1 cellular context compared by ENCODE assay signal in the genomic region with DNA sequence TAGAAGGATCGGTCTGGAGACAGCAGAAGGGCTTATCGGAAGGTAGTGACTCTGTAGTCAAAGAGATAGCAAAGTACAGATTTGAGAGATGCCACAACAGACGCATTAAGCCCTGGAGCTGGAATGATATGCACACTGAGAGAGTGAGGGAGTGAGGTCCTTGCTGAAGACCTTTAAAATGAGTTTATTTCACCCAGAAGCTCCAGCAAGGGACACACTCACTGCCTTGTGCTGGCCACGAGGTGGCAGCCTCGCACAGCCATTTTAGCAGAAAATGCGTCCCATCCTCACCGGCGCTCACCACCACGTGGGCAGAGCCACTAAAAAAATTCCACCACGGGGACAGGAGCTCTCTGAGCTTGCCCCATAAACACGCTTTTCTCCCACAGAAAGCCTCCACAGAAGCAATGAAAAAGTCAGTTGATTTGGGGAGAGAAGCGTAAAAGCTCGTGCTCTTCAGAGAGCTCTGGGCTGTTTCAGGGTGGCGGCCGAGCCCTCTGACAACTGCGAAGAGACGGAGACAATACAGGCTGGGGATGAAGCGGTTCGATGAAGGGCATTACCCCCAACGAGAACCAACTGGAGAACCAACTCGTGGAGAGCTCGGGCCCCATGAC.
A peak's percentile ranks its signal among the peaks of the same experiment; 100 is the strongest.
TF ChIP-seq lines count a peak whose summit lies in the region.

No MANE protein-coding gene starts in this region.

TF ChIP-seq in HepG2, 621 proteins besides CTCF, POLR2A, EP300 and RAD21 (continued from another document and continues in another):
- TF ChIP-seq, protein P1, sequence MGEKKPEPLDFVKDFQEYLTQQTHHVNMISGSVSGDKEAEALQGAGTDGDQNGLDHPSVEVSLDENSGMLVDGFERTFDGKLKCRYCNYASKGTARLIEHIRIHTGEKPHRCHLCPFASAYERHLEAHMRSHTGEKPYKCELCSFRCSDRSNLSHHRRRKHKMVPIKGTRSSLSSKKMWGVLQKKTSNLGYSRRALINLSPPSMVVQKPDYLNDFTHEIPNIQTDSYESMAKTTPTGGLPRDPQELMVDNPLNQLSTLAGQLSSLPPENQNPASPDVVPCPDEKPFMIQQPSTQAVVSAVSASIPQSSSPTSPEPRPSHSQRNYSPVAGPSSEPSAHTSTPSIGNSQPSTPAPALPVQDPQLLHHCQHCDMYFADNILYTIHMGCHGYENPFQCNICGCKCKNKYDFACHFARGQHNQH (CRISPR knock-in tag; IDR thresholded peaks at IDR 0.05) = 0 out of 2 replicates have a peak, but pooled peaks have one; percentile 31
- TF ChIP-seq ZNF329 (CRISPR knock-in tag; IDR thresholded peaks at IDR 0.05; ENCODE audit: low read depth) (no peak), GABPB1 (CRISPR knock-in tag; IDR thresholded peaks at IDR 0.05) (no peak), PHF21A (CRISPR knock-in tag; IDR thresholded peaks at IDR 0.05) (0 out of 2 replicates have a peak, but pooled peaks have one; percentile 21), ZNF33B (CRISPR knock-in tag; IDR thresholded peaks at IDR 0.05) (no peak; the same call in 1 of the 2 replicates), MEIS2 (CRISPR knock-in tag; IDR thresholded peaks at IDR 0.05) (no peak), ZNF761 (CRISPR knock-in tag; conservative IDR thresholded peaks at IDR 0.05) (0 out of 2 replicates have a peak, but pooled peaks have one; percentile 36), ZNF737 (CRISPR knock-in tag; IDR thresholded peaks at IDR 0.05; ENCODE audit: borderline replicate concordance) (no peak), STAG1 (CRISPR knock-in tag; IDR thresholded peaks at IDR 0.05) (peak; percentile 88), ZNF605 (CRISPR knock-in tag; IDR thresholded peaks at IDR 0.05) (no peak), NR2F1 (CRISPR knock-in tag; IDR thresholded peaks at IDR 0.05) (no peak), ZNF530 (CRISPR knock-in tag; IDR thresholded peaks at IDR 0.05; ENCODE audit: low read depth) (no peak), ZNF326 (CRISPR knock-in tag; IDR thresholded peaks at IDR 0.05; ENCODE audit: borderline replicate concordance) (no peak), TGIF2 (CRISPR knock-in tag; IDR thresholded peaks at IDR 0.05) (no peak), YY1 (IDR thresholded peaks at IDR 0.05; ENCODE audit: insufficient read depth, insufficient replicate concordance, low read depth, low read length) (peak; percentile 44), ERF (CRISPR knock-in tag; IDR thresholded peaks at IDR 0.05) (peak; percentile 34; the same call in 1 of the 2 replicates), ZNF891 (CRISPR knock-in tag; IDR thresholded peaks at IDR 0.05) (0 out of 2 replicates have a peak, but pooled peaks have one; percentile 60), HMG20A (CRISPR knock-in tag; IDR thresholded peaks at IDR 0.05; ENCODE audit: borderline replicate concordance) (no peak), SP2 (CRISPR knock-in tag; IDR thresholded peaks at IDR 0.05) (no peak), CEBPG (CRISPR knock-in tag; IDR thresholded peaks at IDR 0.05) (no peak), MAFG (CRISPR knock-in tag; IDR thresholded peaks at IDR 0.05) (no peak), ZSCAN25 (CRISPR knock-in tag; IDR thresholded peaks at IDR 0.05) (0 out of 2 replicates have a peak, but pooled peaks have one; percentile 35), ZNF720 (CRISPR knock-in tag; IDR thresholded peaks at IDR 0.05) (no peak), ATF1 (CRISPR knock-in tag; IDR thresholded peaks at IDR 0.05) (no peak), PAX8 (CRISPR knock-in tag; IDR thresholded peaks at IDR 0.05; ENCODE audit: borderline replicate concordance) (no peak), GATAD2A (CRISPR knock-in tag; IDR thresholded peaks at IDR 0.05) (peak; percentile 30; the same call in 1 of the 2 replicates), ZBTB38 (CRISPR knock-in tag; IDR thresholded peaks at IDR 0.05) (peak; percentile 94), EHMT2 (IDR thresholded peaks at IDR 0.05; ENCODE audit: borderline replicate concordance, low read depth, low read length) (no peak), MXI1 (IDR thresholded peaks at IDR 0.05; ENCODE audit: borderline replicate concordance, low read depth, low read length) (peak; percentile 65; the same call in 1 of the 3 replicates), RNF2 (conservative IDR thresholded peaks at IDR 0.05; ENCODE audit: low read depth) (no peak), XRCC5 (optimal IDR thresholded peaks at IDR 0.05; ENCODE audit: low read length) (peak; percentile 34), RFXAP (CRISPR knock-in tag; IDR thresholded peaks at IDR 0.05; ENCODE audit: borderline replicate concordance) (no peak)
- TF ChIP-seq, protein P2, sequence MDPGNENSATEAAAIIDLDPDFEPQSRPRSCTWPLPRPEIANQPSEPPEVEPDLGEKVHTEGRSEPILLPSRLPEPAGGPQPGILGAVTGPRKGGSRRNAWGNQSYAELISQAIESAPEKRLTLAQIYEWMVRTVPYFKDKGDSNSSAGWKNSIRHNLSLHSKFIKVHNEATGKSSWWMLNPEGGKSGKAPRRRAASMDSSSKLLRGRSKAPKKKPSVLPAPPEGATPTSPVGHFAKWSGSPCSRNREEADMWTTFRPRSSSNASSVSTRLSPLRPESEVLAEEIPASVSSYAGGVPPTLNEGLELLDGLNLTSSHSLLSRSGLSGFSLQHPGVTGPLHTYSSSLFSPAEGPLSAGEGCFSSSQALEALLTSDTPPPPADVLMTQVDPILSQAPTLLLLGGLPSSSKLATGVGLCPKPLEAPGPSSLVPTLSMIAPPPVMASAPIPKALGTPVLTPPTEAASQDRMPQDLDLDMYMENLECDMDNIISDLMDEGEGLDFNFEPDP (CRISPR knock-in tag; conservative IDR thresholded peaks at IDR 0.05) = no peak
- TF ChIP-seq, protein P3, sequence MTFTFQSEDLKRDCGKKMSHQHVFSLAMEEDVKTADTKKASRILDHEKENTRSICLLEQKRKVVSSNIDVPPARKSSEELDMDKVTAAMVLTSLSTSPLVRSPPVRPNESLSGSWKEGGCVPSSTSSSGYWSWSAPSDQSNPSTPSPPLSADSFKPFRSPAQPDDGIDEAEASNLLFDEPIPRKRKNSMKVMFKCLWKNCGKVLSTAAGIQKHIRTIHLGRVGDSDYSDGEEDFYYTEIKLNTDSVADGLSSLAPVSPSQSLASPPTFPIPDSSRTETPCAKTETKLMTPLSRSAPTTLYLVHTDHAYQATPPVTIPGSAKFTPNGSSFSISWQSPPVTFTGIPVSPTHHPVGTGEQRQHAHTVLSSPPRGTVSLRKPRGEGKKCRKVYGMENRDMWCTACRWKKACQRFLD (CRISPR knock-in tag; IDR thresholded peaks at IDR 0.05; ENCODE audit: borderline replicate concordance) = no peak
- TF ChIP-seq, protein P4, sequence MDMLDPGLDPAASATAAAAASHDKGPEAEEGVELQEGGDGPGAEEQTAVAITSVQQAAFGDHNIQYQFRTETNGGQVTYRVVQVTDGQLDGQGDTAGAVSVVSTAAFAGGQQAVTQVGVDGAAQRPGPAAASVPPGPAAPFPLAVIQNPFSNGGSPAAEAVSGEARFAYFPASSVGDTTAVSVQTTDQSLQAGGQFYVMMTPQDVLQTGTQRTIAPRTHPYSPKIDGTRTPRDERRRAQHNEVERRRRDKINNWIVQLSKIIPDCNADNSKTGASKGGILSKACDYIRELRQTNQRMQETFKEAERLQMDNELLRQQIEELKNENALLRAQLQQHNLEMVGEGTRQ (IDR thresholded peaks at IDR 0.05; ENCODE audit: low read depth, low read length) = peak; percentile 50; the same call in 1 of the 2 replicates
- TF ChIP-seq, protein P4 (CRISPR knock-in tag; IDR thresholded peaks at IDR 0.05; ENCODE audit: borderline replicate concordance) = peak; percentile 36; the same call in 1 of the 2 replicates
- TF ChIP-seq, protein P5, sequence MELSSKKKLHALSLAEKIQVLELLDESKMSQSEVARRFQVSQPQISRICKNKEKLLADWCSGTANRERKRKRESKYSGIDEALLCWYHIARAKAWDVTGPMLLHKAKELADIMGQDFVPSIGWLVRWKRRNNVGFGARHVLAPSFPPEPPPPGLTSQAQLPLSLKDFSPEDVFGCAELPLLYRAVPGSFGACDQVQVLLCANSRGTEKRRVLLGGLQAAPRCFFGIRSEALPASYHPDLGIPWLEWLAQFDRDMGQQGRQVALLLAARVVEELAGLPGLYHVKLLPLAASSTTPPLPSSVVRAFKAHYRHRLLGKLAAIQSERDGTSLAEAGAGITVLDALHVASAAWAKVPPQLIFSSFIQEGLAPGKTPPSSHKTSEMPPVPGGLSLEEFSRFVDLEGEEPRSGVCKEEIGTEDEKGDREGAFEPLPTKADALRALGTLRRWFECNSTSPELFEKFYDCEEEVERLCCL (CRISPR knock-in tag; IDR thresholded peaks at IDR 0.05; ENCODE audit: borderline replicate concordance) = no peak
- TF ChIP-seq, protein P6, sequence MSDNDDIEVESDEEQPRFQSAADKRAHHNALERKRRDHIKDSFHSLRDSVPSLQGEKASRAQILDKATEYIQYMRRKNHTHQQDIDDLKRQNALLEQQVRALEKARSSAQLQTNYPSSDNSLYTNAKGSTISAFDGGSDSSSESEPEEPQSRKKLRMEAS (IDR thresholded peaks at IDR 0.05) = peak; percentile 77
- TF ChIP-seq, protein P7, sequence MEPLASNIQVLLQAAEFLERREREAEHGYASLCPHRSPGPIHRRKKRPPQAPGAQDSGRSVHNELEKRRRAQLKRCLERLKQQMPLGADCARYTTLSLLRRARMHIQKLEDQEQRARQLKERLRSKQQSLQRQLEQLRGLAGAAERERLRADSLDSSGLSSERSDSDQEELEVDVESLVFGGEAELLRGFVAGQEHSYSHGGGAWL (CRISPR knock-in tag; IDR thresholded peaks at IDR 0.05) = no peak
- TF ChIP-seq, protein P8, sequence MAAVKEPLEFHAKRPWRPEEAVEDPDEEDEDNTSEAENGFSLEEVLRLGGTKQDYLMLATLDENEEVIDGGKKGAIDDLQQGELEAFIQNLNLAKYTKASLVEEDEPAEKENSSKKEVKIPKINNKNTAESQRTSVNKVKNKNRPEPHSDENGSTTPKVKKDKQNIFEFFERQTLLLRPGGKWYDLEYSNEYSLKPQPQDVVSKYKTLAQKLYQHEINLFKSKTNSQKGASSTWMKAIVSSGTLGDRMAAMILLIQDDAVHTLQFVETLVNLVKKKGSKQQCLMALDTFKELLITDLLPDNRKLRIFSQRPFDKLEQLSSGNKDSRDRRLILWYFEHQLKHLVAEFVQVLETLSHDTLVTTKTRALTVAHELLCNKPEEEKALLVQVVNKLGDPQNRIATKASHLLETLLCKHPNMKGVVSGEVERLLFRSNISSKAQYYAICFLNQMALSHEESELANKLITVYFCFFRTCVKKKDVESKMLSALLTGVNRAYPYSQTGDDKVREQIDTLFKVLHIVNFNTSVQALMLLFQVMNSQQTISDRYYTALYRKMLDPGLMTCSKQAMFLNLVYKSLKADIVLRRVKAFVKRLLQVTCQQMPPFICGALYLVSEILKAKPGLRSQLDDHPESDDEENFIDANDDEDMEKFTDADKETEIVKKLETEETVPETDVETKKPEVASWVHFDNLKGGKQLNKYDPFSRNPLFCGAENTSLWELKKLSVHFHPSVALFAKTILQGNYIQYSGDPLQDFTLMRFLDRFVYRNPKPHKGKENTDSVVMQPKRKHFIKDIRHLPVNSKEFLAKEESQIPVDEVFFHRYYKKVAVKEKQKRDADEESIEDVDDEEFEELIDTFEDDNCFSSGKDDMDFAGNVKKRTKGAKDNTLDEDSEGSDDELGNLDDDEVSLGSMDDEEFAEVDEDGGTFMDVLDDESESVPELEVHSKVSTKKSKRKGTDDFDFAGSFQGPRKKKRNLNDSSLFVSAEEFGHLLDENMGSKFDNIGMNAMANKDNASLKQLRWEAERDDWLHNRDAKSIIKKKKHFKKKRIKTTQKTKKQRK (IDR thresholded peaks at IDR 0.05; ENCODE audit: low read length) = no peak
- TF ChIP-seq, protein P9, sequence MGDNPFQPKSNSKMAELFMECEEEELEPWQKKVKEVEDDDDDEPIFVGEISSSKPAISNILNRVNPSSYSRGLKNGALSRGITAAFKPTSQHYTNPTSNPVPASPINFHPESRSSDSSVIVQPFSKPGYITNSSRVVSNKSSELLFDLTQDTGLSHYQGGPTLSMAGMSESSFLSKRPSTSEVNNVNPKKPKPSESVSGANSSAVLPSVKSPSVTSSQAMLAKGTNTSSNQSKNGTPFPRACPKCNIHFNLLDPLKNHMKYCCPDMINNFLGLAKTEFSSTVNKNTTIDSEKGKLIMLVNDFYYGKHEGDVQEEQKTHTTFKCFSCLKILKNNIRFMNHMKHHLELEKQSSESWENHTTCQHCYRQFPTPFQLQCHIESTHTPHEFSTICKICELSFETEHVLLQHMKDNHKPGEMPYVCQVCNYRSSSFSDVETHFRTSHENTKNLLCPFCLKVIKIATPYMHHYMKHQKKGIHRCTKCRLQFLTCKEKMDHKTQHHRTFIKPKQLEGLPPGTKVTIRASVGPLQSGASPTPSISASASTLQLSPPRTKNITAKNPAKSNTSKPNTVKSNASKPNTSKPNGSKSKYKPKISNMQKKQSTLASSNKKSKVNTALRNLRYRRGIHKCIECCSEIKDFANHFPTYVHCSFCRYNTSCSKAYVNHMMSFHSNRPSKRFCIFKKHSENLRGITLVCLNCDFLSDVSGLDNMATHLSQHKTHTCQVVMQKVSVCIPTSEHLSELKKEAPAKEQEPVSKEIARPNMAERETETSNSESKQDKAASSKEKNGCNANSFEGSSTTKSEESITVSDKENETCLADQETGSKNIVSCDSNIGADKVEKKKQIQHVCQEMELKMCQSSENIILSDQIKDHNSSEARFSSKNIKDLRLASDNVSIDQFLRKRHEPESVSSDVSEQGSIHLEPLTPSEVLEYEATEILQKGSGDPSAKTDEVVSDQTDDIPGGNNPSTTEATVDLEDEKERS (CRISPR knock-in tag; IDR thresholded peaks at IDR 0.05) = 0 out of 2 replicates have a peak, but pooled peaks have one; percentile 38
- TF ChIP-seq, protein P10, sequence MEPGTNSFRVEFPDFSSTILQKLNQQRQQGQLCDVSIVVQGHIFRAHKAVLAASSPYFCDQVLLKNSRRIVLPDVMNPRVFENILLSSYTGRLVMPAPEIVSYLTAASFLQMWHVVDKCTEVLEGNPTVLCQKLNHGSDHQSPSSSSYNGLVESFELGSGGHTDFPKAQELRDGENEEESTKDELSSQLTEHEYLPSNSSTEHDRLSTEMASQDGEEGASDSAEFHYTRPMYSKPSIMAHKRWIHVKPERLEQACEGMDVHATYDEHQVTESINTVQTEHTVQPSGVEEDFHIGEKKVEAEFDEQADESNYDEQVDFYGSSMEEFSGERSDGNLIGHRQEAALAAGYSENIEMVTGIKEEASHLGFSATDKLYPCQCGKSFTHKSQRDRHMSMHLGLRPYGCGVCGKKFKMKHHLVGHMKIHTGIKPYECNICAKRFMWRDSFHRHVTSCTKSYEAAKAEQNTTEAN (CRISPR knock-in tag; conservative IDR thresholded peaks at IDR 0.05) = no peak
- TF ChIP-seq, protein P11, sequence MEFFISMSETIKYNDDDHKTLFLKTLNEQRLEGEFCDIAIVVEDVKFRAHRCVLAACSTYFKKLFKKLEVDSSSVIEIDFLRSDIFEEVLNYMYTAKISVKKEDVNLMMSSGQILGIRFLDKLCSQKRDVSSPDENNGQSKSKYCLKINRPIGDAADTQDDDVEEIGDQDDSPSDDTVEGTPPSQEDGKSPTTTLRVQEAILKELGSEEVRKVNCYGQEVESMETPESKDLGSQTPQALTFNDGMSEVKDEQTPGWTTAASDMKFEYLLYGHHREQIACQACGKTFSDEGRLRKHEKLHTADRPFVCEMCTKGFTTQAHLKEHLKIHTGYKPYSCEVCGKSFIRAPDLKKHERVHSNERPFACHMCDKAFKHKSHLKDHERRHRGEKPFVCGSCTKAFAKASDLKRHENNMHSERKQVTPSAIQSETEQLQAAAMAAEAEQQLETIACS (CRISPR knock-in tag; IDR thresholded peaks at IDR 0.05) = no peak
